Comparison of ENCODE assay signal across 8 cellular contexts in genomic region chr6:149316108-149316727, GRCh38.
DNase-seq lines count a peak whose midpoint lies in the region; ATAC-seq and FAIRE-seq lines count a peak whose summit lies in the region.

No MANE protein-coding gene starts in this region.

- no peaks in the 10 kb centered on the region for H3K27me3 ChIP-seq in stomach smooth muscle (ENCODE audit: control insufficient read depth in 1 of 2, insufficient read depth in 2 of 2, low read length in 2 of 2)

- ATAC-seq in HG03520 (IDR thresholded peaks at IDR 0.05; ENCODE audit: unreplicated experiment) = no peak

- peak overlapping the region; percentile 71 to 72 for H3K9ac ChIP-seq in stomach smooth muscle (ENCODE audit: low read length in 2 of 2)

- H3K4me3 ChIP-seq in stomach smooth muscle (ENCODE audit: low read length in 2 of 2) = peak overlapping the region; percentile 75 to 79

- no peaks in the 10 kb centered on the region for H3K36me3 ChIP-seq in stomach smooth muscle (ENCODE audit: control insufficient read depth in 2 of 2, insufficient read depth in 2 of 2, low read length in 2 of 2)

- DNase-seq in T-helper 1 cell = no peak
- DNase-seq in HTR-8/SVneo (ENCODE audit: insufficient read length, low spot score) = no peak
- no peak for DNase-seq in activated CD4-positive, CD25-positive, alpha-beta regulatory T cell treated with anti-CD3 and anti-CD28 coated beads, Interleukin-2, amount 50 U/mL, for 72 hours

- peaks cover 30% of the 10 kb centered on the region for H3K36me3 Mint-ChIP-seq in T-helper 1 cell treated with Interleukin-12 subunit alpha and Interleukin-12 subunit beta and Interleukin-4 antibody, amounts not matched to agents 30 μg/mL and 1 μg/mL, for 36 hours (ENCODE audit: low read depth)
- H3K36me3 Mint-ChIP-seq in activated naive CD8-positive, alpha-beta T cell = peaks cover 2% of the 10 kb centered on the region

- peaks cover 7% of the 10 kb centered on the region for H3K9me3 Mint-ChIP-seq in T-helper 1 cell treated with Interleukin-12 subunit alpha and Interleukin-12 subunit beta and Interleukin-4 antibody, amounts not matched to agents 30 μg/mL and 1 μg/mL, for 36 hours
- H3K9me3 Mint-ChIP-seq in activated naive CD8-positive, alpha-beta T cell (ENCODE audit: low read depth) = no peaks in the 10 kb centered on the region

- H3K4me1 ChIP-seq in stomach smooth muscle (ENCODE audit: control insufficient read depth, insufficient read depth, low read length) = peaks cover 5% of the 10 kb centered on the region

- H3K4me3 Mint-ChIP-seq in T-helper 1 cell treated with Interleukin-12 subunit alpha and Interleukin-12 subunit beta and Interleukin-4 antibody, amounts not matched to agents 30 μg/mL and 1 μg/mL, for 36 hours = peak overlapping the region; percentile 81
- peak overlapping the region; percentile 86 for H3K4me3 Mint-ChIP-seq in activated naive CD8-positive, alpha-beta T cell

- H3K27ac Mint-ChIP-seq in T-helper 1 cell treated with Interleukin-12 subunit alpha and Interleukin-12 subunit beta and Interleukin-4 antibody, amounts not matched to agents 30 μg/mL and 1 μg/mL, for 36 hours = peak overlapping the region; percentile 85
- H3K27ac Mint-ChIP-seq in activated naive CD8-positive, alpha-beta T cell = peak overlapping the region; percentile 85

- H3K27ac ChIP-seq in stomach smooth muscle (ENCODE audit: low read length) = peak overlapping the region; percentile 91

- no peaks in the 10 kb centered on the region for H3K27me3 Mint-ChIP-seq in T-helper 1 cell treated with Interleukin-12 subunit alpha and Interleukin-12 subunit beta and Interleukin-4 antibody, amounts not matched to agents 30 μg/mL and 1 μg/mL, for 36 hours (ENCODE audit: low read depth)
- H3K27me3 Mint-ChIP-seq in activated naive CD8-positive, alpha-beta T cell = no peaks in the 10 kb centered on the region

- peaks cover 30% of the 10 kb centered on the region for H3K4me1 Mint-ChIP-seq in T-helper 1 cell treated with Interleukin-12 subunit alpha and Interleukin-12 subunit beta and Interleukin-4 antibody, amounts not matched to agents 30 μg/mL and 1 μg/mL, for 36 hours (ENCODE audit: low read depth)
- H3K4me1 Mint-ChIP-seq in activated naive CD8-positive, alpha-beta T cell (ENCODE audit: low read depth) = peaks cover 37% of the 10 kb centered on the region

- no peaks in the 10 kb centered on the region for H3K9me3 ChIP-seq in stomach smooth muscle (ENCODE audit: control insufficient read depth in 2 of 2, low read length in 2 of 2)

- FAIRE-seq in islet of Langerhans (lab: Jason Lieb, UNC) (peak; percentile 82), HTR-8/SVneo (lab: Jason Lieb, UNC) (no peak)
